In the genomic region with DNA sequence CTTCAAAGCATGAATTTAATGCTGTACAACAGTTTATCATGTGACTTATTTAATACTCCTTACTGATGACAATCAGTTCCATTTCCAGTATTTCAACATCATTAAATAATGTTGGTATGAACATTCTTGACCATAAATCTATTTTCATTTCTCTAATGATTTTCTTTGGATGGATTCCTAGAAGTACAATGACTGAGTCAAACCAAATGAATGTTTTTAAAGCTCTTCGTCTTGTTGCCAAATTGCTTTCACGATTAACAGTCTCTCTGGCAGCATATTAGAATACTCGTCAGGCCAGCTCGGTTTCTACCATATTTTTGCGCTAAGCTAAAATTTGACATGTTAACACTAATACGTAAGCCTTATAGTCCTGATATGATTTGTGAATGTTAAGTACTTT, we compare ENCODE assay signal across 9 cellular contexts.
DNase-seq lines count a peak whose midpoint lies in the region; ATAC-seq and TF ChIP-seq lines count a peak whose summit lies in the region.
"Had no signal": no experiment of that assay in that cellular context is flagged by ENCODE, and none has a peak within 500 bp of the region (broad histone marks: within the 10 kb centered on the region; RNA-seq: fewer than 3 reads in every experiment).

No MANE protein-coding gene starts in this region.

- WGBS in right cardiac atrium: 45% methylated on average over 6 of the region's 6 CpGs
- WGBS in suprapubic skin: 27% methylated on average over 6 of the region's 6 CpGs

- H3K27me3 ChIP-seq in right cardiac atrium (ENCODE audit: control insufficient read depth, insufficient read depth): no peaks in the 10 kb centered on the region
- H3K27me3 ChIP-seq in suprapubic skin: no peaks in the 10 kb centered on the region
- H3K27me3 ChIP-seq: neutrophil had no signal

- peak; percentile 67 to 80 for ATAC-seq in right cardiac atrium
- ATAC-seq in GM21528 (IDR thresholded peaks at IDR 0.05; ENCODE audit: low FRiP score, unreplicated experiment): no peak
- ATAC-seq in activated CD4-positive, CD25-positive, alpha-beta regulatory T cell treated with anti-CD3 and anti-CD28 coated beads, Interleukin-2, amount 50 U/mL, for 24 hours: no peak

- DNase-seq in M059J (ENCODE audit: low read depth) (peak; percentile 37), cardiac fibroblast (ENCODE audit: low read depth in 2 of 2) (peak; percentile 85 to 93), right cardiac atrium (no peak), suprapubic skin (ENCODE audit: low spot score in 2 of 2) (no peak), HK-2 (ENCODE audit: unreplicated experiment) (no peak), MV-4-11 (lab: John Stamatoyannopoulos, UW) (no peak)

- no peak for TF ChIP-seq POLR2A in suprapubic skin (IDR thresholded peaks at IDR 0.05)

- H3K36me3 ChIP-seq in suprapubic skin: no peaks in the 10 kb centered on the region
- H3K36me3 ChIP-seq: neutrophil had no signal

- intact Hi-C loops in right cardiac atrium (cut with DNase I): loop anchor here in 1 of 4 donors (5.0 to 10.0 kb wide), 2 partner anchors 287 to 320 kb away; no protein-coding TSS in a partner anchor

- TF ChIP-seq EP300 in suprapubic skin (IDR thresholded peaks at IDR 0.05): no peak

- H3K4me3 ChIP-seq in cardiac fibroblast (replicated peaks in 1 of 2; ENCODE audit: low read depth in 2 of 2, low read length in 2 of 2) (peak overlapping the region; percentile 6 to 26), right cardiac atrium (ENCODE audit: low read length) (no peak overlapping the region), suprapubic skin (peak overlapping the region; percentile 1)

- H3K9me3 ChIP-seq in right cardiac atrium (ENCODE audit: control insufficient read depth, low read length) (no peaks in the 10 kb centered on the region), suprapubic skin (no peaks in the 10 kb centered on the region)
- H3K9me3 ChIP-seq: neutrophil had no signal

- TF ChIP-seq CTCF in cardiac fibroblast (IDR thresholded peaks at IDR 0.05; ENCODE audit: low read depth, low read length) (no peak), suprapubic skin (IDR thresholded peaks at IDR 0.05) (no peak)

- no peak overlapping the region for H3K27ac ChIP-seq in right cardiac atrium (ENCODE audit: low read length)
- no peak overlapping the region for H3K27ac ChIP-seq in suprapubic skin
- H3K27ac ChIP-seq: neutrophil had no signal

- H3K4me1 ChIP-seq in right cardiac atrium (ENCODE audit: control insufficient read depth, insufficient read depth, low read length) (no peaks in the 10 kb centered on the region), suprapubic skin (peaks cover 7% of the 10 kb centered on the region)

Comparison
In these comparisons a context has a peak if more than half of its experiments do, and no peak if none do; other contexts are left out.
1. DNase-seq: peak in M059J (single experiment) and cardiac fibroblast (2 of 2); none in right cardiac atrium (0 of 3), suprapubic skin (0 of 2), HK-2 (single experiment) and MV-4-11 (single experiment).
2. ATAC-seq: peak in right cardiac atrium (2 of 2); none in GM21528 (single experiment) and activated CD4-positive, CD25-positive, alpha-beta regulatory T cell treated with anti-CD3 and anti-CD28 coated beads, Interleukin-2, amount 50 U/mL, for 24 hours (0 of 2).